23 cellular contexts compared by ENCODE assay signal in genomic region chr3:51691949-51692348, GRCh38. TPM values are rescaled to one million over a fixed set of nuclear protein-coding genes. Genes with fewer than 3 reads are reported as not detected.
"Had no signal": no experiment of that assay in that cellular context is flagged by ENCODE, and none has a peak within 500 bp of the region (broad histone marks: within the 10 kb centered on the region; RNA-seq: fewer than 3 reads in every experiment).

No MANE protein-coding gene starts in this region.

- H3K4me1 Mint-ChIP-seq: endodermal cell, mesothelial cell of epicardium had no signal

- H3K4me3 Mint-ChIP-seq: endodermal cell; mesothelial cell of epicardium; nephron progenitor cell; T-helper 1 cell treated with Interleukin-12 subunit alpha and Interleukin-12 subunit beta and Interleukin-4 antibody, amounts not matched to agents 30 μg/mL and 1 μg/mL, for 36 hours had no signal

- H3K27me3 Mint-ChIP-seq: progenitor cell of endocrine pancreas had no signal

- H3K9me3 Mint-ChIP-seq: endodermal cell; mesothelial cell of epicardium; nephron progenitor cell; T-helper 1 cell treated with Interleukin-12 subunit alpha and Interleukin-12 subunit beta and Interleukin-4 antibody, amounts not matched to agents 30 μg/mL and 1 μg/mL, for 36 hours had no signal

- H3K27ac Mint-ChIP-seq: mesothelial cell of epicardium; nephron progenitor cell; progenitor cell of endocrine pancreas; T-helper 1 cell treated with Interleukin-12 subunit alpha and Interleukin-12 subunit beta and Interleukin-4 antibody, amounts not matched to agents 30 μg/mL and 1 μg/mL, for 36 hours had no signal

- ATAC-seq: foreskin keratinocyte; left lung; stimulated activated naive CD8-positive, alpha-beta T cell treated with anti-CD3 and anti-CD28 coated beads, Interleukin-15, Interleukin-2, amounts not matched to agents 100 U/mL and 50 U/mL, for 24 hours; upper lobe of right lung had no signal

- DNase-seq: activated CD4-positive, CD25-positive, alpha-beta regulatory T cell treated with anti-CD3 and anti-CD28 coated beads, Interleukin-2, amount 50 U/mL, for 72 hours; activated CD8-positive, alpha-beta memory T cell treated with anti-CD3 and anti-CD28 coated beads for 24 hours; activated CD8-positive, alpha-beta memory T cell treated with anti-CD3 and anti-CD28 coated beads, Interleukin-2, amount 50 U/mL, for 48 hours; activated effector memory CD4-positive, alpha-beta T cell treated with Interleukin-2 at 50 U/mL for 16 hours; activated naive CD4-positive, alpha-beta T cell treated with anti-CD3 and anti-CD28 coated beads, Interleukin-2, amount 50 U/mL, for 16 hours; activated T-cell treated with anti-CD3 and anti-CD28 coated beads, Interleukin-2, amount 50 U/mL, for 48 hours; dermis blood vessel endothelial cell; endodermal cell; foreskin keratinocyte; hypothalamus; kidney; left lung; nephron progenitor cell; stimulated activated CD4-positive, alpha-beta T cell treated with anti-CD3 and anti-CD28 coated beads, Interleukin-12 subunit alpha, Interleukin-12 subunit beta, amount 100 ng/mL, for 4 hours; stimulated activated CD4-positive, alpha-beta T cell treated with anti-CD3 and anti-CD28 coated beads, Interleukin-1b, Interleukin-23, amount 100 ng/mL, for 48 hours; stimulated activated CD8-positive, alpha-beta memory T cell treated with anti-CD3 and anti-CD28 coated beads, Interleukin-4, amount 100 ng/mL, for 48 hours; stimulated activated naive CD8-positive, alpha-beta T cell treated with anti-CD3 and anti-CD28 coated beads, Interleukin-15, Interleukin-2, amounts not matched to agents 100 U/mL and 50 U/mL, for 24 hours; substantia nigra; upper lobe of right lung had no signal

RNA-seq across cellular contexts. Expression of gene GRM2, which starts 14.9 kb away (rescaled TPM):
- total RNA-seq: epithelial cell of proximal tubule, foreskin keratinocyte had no signal
